In genomic region chr11:15107730-15108515, GRCh38 we compare ENCODE assay signal across 11 cellular contexts. TPM values are rescaled to one million over a fixed set of nuclear protein-coding genes. Genes with fewer than 3 reads are reported as not detected.
DNase-seq lines count a peak whose midpoint lies in the region; ATAC-seq, FAIRE-seq and TF ChIP-seq lines count a peak whose summit lies in the region.
"Had no signal": no experiment of that assay in that cellular context is flagged by ENCODE, and none has a peak within 500 bp of the region (broad histone marks: within the 10 kb centered on the region; RNA-seq: fewer than 3 reads in every experiment).

No MANE protein-coding gene starts in this region.

- no peak overlapping the region for H3K9ac ChIP-seq in HepG2 (ENCODE audit: insufficient read depth, low read depth, low read length)

- TF ChIP-seq CTCF in HepG2 (CRISPR knock-in tag; IDR thresholded peaks at IDR 0.05) = no peak

- ATAC-seq in HG02884 (IDR thresholded peaks at IDR 0.05; ENCODE audit: unreplicated experiment) = peak; percentile 49
- peak; percentile 46 to 62 for ATAC-seq in stimulated activated naive B cell treated with anti-CD40 and anti-IgM and Interleukin-4, amounts not matched to agents 10 μg/mL and 1 μg/mL and 100 μg/mL, for 72 hours (replicated peaks)
- ATAC-seq in HepG2 = no peak
- ATAC-seq: A549 had no signal

- H3K4me2 ChIP-seq in HepG2 (ENCODE audit: low read depth, low read length) = no peak overlapping the region
- H3K4me2 ChIP-seq: A549 had no signal

- H3K4me1 Mint-ChIP-seq in T-helper 1 cell treated with Interleukin-12 subunit alpha and Interleukin-12 subunit beta and Interleukin-4 antibody, amounts not matched to agents 30 μg/mL and 1 μg/mL, for 36 hours (ENCODE audit: low read depth) = peaks cover 41% of the 10 kb centered on the region
- H3K4me1 Mint-ChIP-seq in stimulated activated naive B cell treated with anti-CD40 and anti-IgM and Interleukin-4, amounts not matched to agents 10 μg/mL and 1 μg/mL and 100 μg/mL, for 72 hours = peaks cover 42 to 64% of the 10 kb centered on the region in 2 donors
- no peaks in the 10 kb centered on the region for H3K4me1 Mint-ChIP-seq in activated T-cell treated with anti-CD3 and anti-CD28 coated beads, Interleukin-2, amount 50 U/mL, for 24 hours (ENCODE audit: low read depth)

- FAIRE-seq in HepG2 (lab: Jason Lieb, UNC) = no peak
- FAIRE-seq: A549 had no signal

- H4K20me1 ChIP-seq in HepG2 (ENCODE audit: insufficient read depth, low read length) = no peaks in the 10 kb centered on the region

- H3K27ac Mint-ChIP-seq in T-helper 1 cell treated with Interleukin-12 subunit alpha and Interleukin-12 subunit beta and Interleukin-4 antibody, amounts not matched to agents 30 μg/mL and 1 μg/mL, for 36 hours = peak overlapping the region; percentile 43
- H3K27ac Mint-ChIP-seq in stimulated activated naive B cell treated with anti-CD40 and anti-IgM and Interleukin-4, amounts not matched to agents 10 μg/mL and 1 μg/mL and 100 μg/mL, for 72 hours = no peak overlapping the region
- no peak overlapping the region for H3K27ac Mint-ChIP-seq in activated T-cell treated with anti-CD3 and anti-CD28 coated beads, Interleukin-2, amount 50 U/mL, for 24 hours
- H3K27ac Mint-ChIP-seq: nephron progenitor cell had no signal

- CTCF ChIA-PET in HepG2 (lab: Yijun Ruan, JAX; ENCODE audit: low intra/inter-chr PET ratio, low total read pairs) = no interaction called here

- WGBS in HepG2 (ENCODE audit: low lambda C conversion rate) = 6% methylated on average over 4 of the region's 4 CpGs

- in situ Hi-C loops in HepG2 (cut with HindIII; ENCODE audit: extremely low pct_ligation_motif_present, low pct_unique_long_range_greater_than_20kb) = no loop called here

- H2AFZ ChIP-seq in HepG2 (ENCODE audit: low read length) = no peak overlapping the region

- intact Hi-C loops in HepG2 (cut with micrococcal nuclease; ENCODE audit: unreplicated experiment) = no loop called here

- H3K4me3 Mint-ChIP-seq in T-helper 1 cell treated with Interleukin-12 subunit alpha and Interleukin-12 subunit beta and Interleukin-4 antibody, amounts not matched to agents 30 μg/mL and 1 μg/mL, for 36 hours = no peak overlapping the region
- no peak overlapping the region for H3K4me3 Mint-ChIP-seq in stimulated activated naive B cell treated with anti-CD40 and anti-IgM and Interleukin-4, amounts not matched to agents 10 μg/mL and 1 μg/mL and 100 μg/mL, for 72 hours
- no peak overlapping the region for H3K4me3 Mint-ChIP-seq in activated T-cell treated with anti-CD3 and anti-CD28 coated beads, Interleukin-2, amount 50 U/mL, for 24 hours
- H3K4me3 Mint-ChIP-seq: nephron progenitor cell had no signal

- TF ChIP-seq EP300 in HepG2 (IDR thresholded peaks at IDR 0.05; ENCODE audit: low read depth in 2 of 2, low read length in 2 of 2) = no peak
- TF ChIP-seq EP300 in HepG2 (CRISPR knock-in tag; IDR thresholded peaks at IDR 0.05; ENCODE audit: borderline replicate concordance) = no peak

- no peaks in the 10 kb centered on the region for H3K36me3 ChIP-seq in HepG2 (replicated peaks in 1 of 2; ENCODE audit: control insufficient read depth in 1 of 2, insufficient read depth in 2 of 2, low read length in 2 of 2)

- H3K4me3 ChIP-seq in HepG2 (replicated peaks in 1 of 3; ENCODE audit: insufficient read depth in 1 of 3, low read depth in 2 of 3, low read length in 3 of 3) = no peak overlapping the region
- H3K4me3 ChIP-seq: A549 had no signal

- no peaks in the 10 kb centered on the region for H3K9me3 Mint-ChIP-seq in T-helper 1 cell treated with Interleukin-12 subunit alpha and Interleukin-12 subunit beta and Interleukin-4 antibody, amounts not matched to agents 30 μg/mL and 1 μg/mL, for 36 hours
- H3K9me3 Mint-ChIP-seq in stimulated activated naive B cell treated with anti-CD40 and anti-IgM and Interleukin-4, amounts not matched to agents 10 μg/mL and 1 μg/mL and 100 μg/mL, for 72 hours = peaks cover 0 to 9% of the 10 kb centered on the region in 2 donors
- H3K9me3 Mint-ChIP-seq in activated T-cell treated with anti-CD3 and anti-CD28 coated beads, Interleukin-2, amount 50 U/mL, for 24 hours = no peaks in the 10 kb centered on the region

- H3K27me3 Mint-ChIP-seq in T-helper 1 cell treated with Interleukin-12 subunit alpha and Interleukin-12 subunit beta and Interleukin-4 antibody, amounts not matched to agents 30 μg/mL and 1 μg/mL, for 36 hours (ENCODE audit: low read depth) = peaks cover 6% of the 10 kb centered on the region
- H3K27me3 Mint-ChIP-seq in stimulated activated naive B cell treated with anti-CD40 and anti-IgM and Interleukin-4, amounts not matched to agents 10 μg/mL and 1 μg/mL and 100 μg/mL, for 72 hours = no peaks in the 10 kb centered on the region
- no peaks in the 10 kb centered on the region for H3K27me3 Mint-ChIP-seq in activated T-cell treated with anti-CD3 and anti-CD28 coated beads, Interleukin-2, amount 50 U/mL, for 24 hours

- TF ChIP-seq POLR2A in HepG2 (IDR thresholded peaks at IDR 0.05; ENCODE audit: insufficient read depth in 1 of 2, low read depth in 2 of 2, low read length in 2 of 2) = no peak

- no peaks in the 10 kb centered on the region for H3K36me3 Mint-ChIP-seq in T-helper 1 cell treated with Interleukin-12 subunit alpha and Interleukin-12 subunit beta and Interleukin-4 antibody, amounts not matched to agents 30 μg/mL and 1 μg/mL, for 36 hours (ENCODE audit: low read depth)
- peaks cover 0 to 2% of the 10 kb centered on the region in 2 donors for H3K36me3 Mint-ChIP-seq in stimulated activated naive B cell treated with anti-CD40 and anti-IgM and Interleukin-4, amounts not matched to agents 10 μg/mL and 1 μg/mL and 100 μg/mL, for 72 hours
- H3K36me3 Mint-ChIP-seq in activated T-cell treated with anti-CD3 and anti-CD28 coated beads, Interleukin-2, amount 50 U/mL, for 24 hours (ENCODE audit: low read depth) = no peaks in the 10 kb centered on the region

- no peaks in the 10 kb centered on the region for H3K27me3 ChIP-seq in HepG2 (ENCODE audit: control insufficient read depth in 1 of 2, insufficient read depth in 2 of 2, low read length in 2 of 2)

- no peaks in the 10 kb centered on the region for H3K79me2 ChIP-seq in HepG2 (ENCODE audit: insufficient read depth, low read length)

- no peaks in the 10 kb centered on the region for H3K4me1 ChIP-seq in HepG2 (ENCODE audit: insufficient read depth, low read length)
- H3K4me1 ChIP-seq: A549 had no signal

- DNase-seq in T-helper 1 cell (no peak), NCI-H526 treated with DMSO at 0.1 percent for 48 hours (lab: John Stamatoyannopoulos, UW) (peak; percentile 16), HepG2 (ENCODE audit: low spot score) (no peak), KG1 (lab: John Stamatoyannopoulos, UW) (no peak)
- DNase-seq in stimulated activated naive B cell treated with anti-CD40 and anti-IgM and Interleukin-4, amounts not matched to agents 10 μg/mL and 1 μg/mL and 100 μg/mL, for 72 hours = no peak
- no peak for DNase-seq in activated T-cell treated with anti-CD3 and anti-CD28 coated beads, Interleukin-2, amount 50 U/mL, for 24 hours
- DNase-seq: NCI-H1436 treated with DMSO at 0.1 percent for 48 hours, nephron progenitor cell had no signal

- no TSS peak for BruUV-seq in HepG2 (replicated peaks; lab: Mats Ljungman, UMichigan)

- H3K9me3 ChIP-seq in HepG2 (ENCODE audit: low read length) = no peaks in the 10 kb centered on the region
- H3K9me3 ChIP-seq: A549 had no signal

- no peak overlapping the region for H3K27ac ChIP-seq in HepG2 (ENCODE audit: extremely low read length, insufficient read depth, low read length)
- H3K27ac ChIP-seq: A549 had no signal

- no peak for TF ChIP-seq RAD21 in HepG2 (CRISPR knock-in tag; IDR thresholded peaks at IDR 0.05)

- POLR2A ChIA-PET in HepG2 (lab: Yijun Ruan, JAX) = no interaction called here

RNA-seq across cellular contexts. Expression of gene INSC, which starts 6.8 kb away (rescaled TPM):
- not detected in 2 replicates for total RNA-seq in HepG2 (2016; rRNA removed; fragmentation: Illumina TruSeq; extraction: Trizol)
- not detected in 2 replicates for total RNA-seq in HepG2 (2016; cell fraction: cytosol; rRNA removed; fragmentation: Illumina TruSeq; extraction: Trizol; ENCODE audit: low read depth)
- total RNA-seq in HepG2 (2016; cell fraction: insoluble cytoplasmic fraction; rRNA removed; fragmentation: Illumina TruSeq; extraction: Trizol) = not detected in 2 replicates
- total RNA-seq in HepG2 (2016; cell fraction: membrane; rRNA removed; fragmentation: Illumina TruSeq; extraction: Trizol) = not detected in 2 replicates
- not detected in 2 replicates for total RNA-seq in HepG2 (2016; cell fraction: nucleus; rRNA removed; fragmentation: Illumina TruSeq; extraction: Trizol)
- polyA plus RNA-seq in HepG2 (2011; rRNA removed) = 0.05 and 0.09 TPM in 2 replicates
- polyA plus RNA-seq in HepG2 (2011; cell fraction: cytosol; rRNA removed) = not detected in 2 replicates
- 0.12 and 0.24 TPM in 2 replicates for polyA plus RNA-seq in HepG2 (2011; cell fraction: nucleus; rRNA removed)
- not detected in 2 replicates for polyA plus RNA-seq in HepG2 (2012)
- not detected in 2 replicates for polyA plus RNA-seq in HepG2 (2016; cell fraction: cytosol; fragmentation: Illumina TruSeq; extraction: Trizol; ENCODE audit: low read depth)
- polyA plus RNA-seq in HepG2 (2016; cell fraction: insoluble cytoplasmic fraction; fragmentation: Illumina TruSeq; extraction: Trizol; ENCODE audit: low read depth) = not detected in 2 replicates
- polyA plus RNA-seq in HepG2 (2016; cell fraction: membrane; fragmentation: Illumina TruSeq; extraction: Trizol; ENCODE audit: low read depth) = not detected in 2 replicates
- not detected in 2 replicates for polyA plus RNA-seq in HepG2 (2016; cell fraction: nucleus; fragmentation: Illumina TruSeq; extraction: Trizol; ENCODE audit: insufficient read depth, low read depth)
- not detected in 2 replicates for polyA minus RNA-seq in HepG2 (2011; rRNA and poly(A)+ RNA removed; ENCODE audit: low replicate concordance)
- polyA minus RNA-seq in HepG2 (2011; cell fraction: cytosol; rRNA and poly(A)+ RNA removed) = not detected in 2 replicates
- not detected in 2 replicates for polyA minus RNA-seq in HepG2 (2011; cell fraction: nucleus; rRNA and poly(A)+ RNA removed)
- polyA plus RNA-seq: A549 had no signal

RNA-seq across cellular contexts. Expression of gene CALCB, which starts 34.5 kb away (rescaled TPM):
- not detected in 2 replicates for total RNA-seq in HepG2 (2016; rRNA removed; fragmentation: Illumina TruSeq; extraction: Trizol)
- not detected in 2 replicates for total RNA-seq in HepG2 (2016; cell fraction: cytosol; rRNA removed; fragmentation: Illumina TruSeq; extraction: Trizol; ENCODE audit: low read depth)
- not detected in 2 replicates for total RNA-seq in HepG2 (2016; cell fraction: insoluble cytoplasmic fraction; rRNA removed; fragmentation: Illumina TruSeq; extraction: Trizol)
- total RNA-seq in HepG2 (2016; cell fraction: membrane; rRNA removed; fragmentation: Illumina TruSeq; extraction: Trizol) = not detected in 2 replicates
- total RNA-seq in HepG2 (2016; cell fraction: nucleus; rRNA removed; fragmentation: Illumina TruSeq; extraction: Trizol) = not detected in 2 replicates
- polyA plus RNA-seq in HepG2 (2011; rRNA removed) = not detected in 2 replicates
- polyA plus RNA-seq in HepG2 (2011; cell fraction: cytosol; rRNA removed) = not detected in 2 replicates
- polyA plus RNA-seq in HepG2 (2011; cell fraction: nucleus; rRNA removed) = 0.05 and 0.11 TPM in 2 replicates
- polyA plus RNA-seq in HepG2 (2012) = not detected in 2 replicates
- not detected in 2 replicates for polyA plus RNA-seq in HepG2 (2016; cell fraction: cytosol; fragmentation: Illumina TruSeq; extraction: Trizol; ENCODE audit: low read depth)
- not detected in 2 replicates for polyA plus RNA-seq in HepG2 (2016; cell fraction: insoluble cytoplasmic fraction; fragmentation: Illumina TruSeq; extraction: Trizol; ENCODE audit: low read depth)
- not detected in 2 replicates for polyA plus RNA-seq in HepG2 (2016; cell fraction: membrane; fragmentation: Illumina TruSeq; extraction: Trizol; ENCODE audit: low read depth)
- polyA plus RNA-seq in HepG2 (2016; cell fraction: nucleus; fragmentation: Illumina TruSeq; extraction: Trizol; ENCODE audit: insufficient read depth, low read depth) = not detected in 2 replicates
- polyA minus RNA-seq in HepG2 (2011; rRNA and poly(A)+ RNA removed; ENCODE audit: low replicate concordance) = not detected in 2 replicates
- polyA minus RNA-seq in HepG2 (2011; cell fraction: cytosol; rRNA and poly(A)+ RNA removed) = not detected in 2 replicates
- polyA minus RNA-seq in HepG2 (2011; cell fraction: nucleus; rRNA and poly(A)+ RNA removed) = 0.26 TPM in 1 of 2 replicates, not detected in the other
